18 cellular contexts compared by ENCODE assay signal in genomic region chr3:72475258-72476138, GRCh38. TPM values are rescaled to one million over a fixed set of nuclear protein-coding genes. Genes with fewer than 3 reads are reported as not detected.
A peak's percentile ranks its signal among the peaks of the same experiment; 100 is the strongest.
DNase-seq lines count a peak whose midpoint lies in the region; ATAC-seq, FAIRE-seq and TF ChIP-seq lines count a peak whose summit lies in the region.
"Had no signal": no experiment of that assay in that cellular context is flagged by ENCODE, and none has a peak within 500 bp of the region (broad histone marks: within the 10 kb centered on the region; RNA-seq: fewer than 3 reads in every experiment).

No MANE protein-coding gene starts in this region.

- BruUV-seq in A673 (replicated peaks; lab: Mats Ljungman, UMichigan): no TSS peak

- intact Hi-C loops in A673 (cut with micrococcal nuclease; ENCODE audit: unreplicated experiment): no loop called here

- peaks cover 0 to 14% (median 12%) of the 10 kb centered on the region in 4 donors for H3K4me1 ChIP-seq in liver (ENCODE audit: control insufficient read depth in 4 of 4, insufficient read depth in 4 of 4, low read length in 3 of 4)
- no peaks in the 10 kb centered on the region for H3K4me1 ChIP-seq in A673 (ENCODE audit: insufficient read depth, low read length, poor library complexity, severe bottlenecking)
- H3K4me1 ChIP-seq: right atrium auricular region had no signal

- DNase-seq in GM12892 (ENCODE audit: insufficient read length) (no peak), SKM-1 (lab: John Stamatoyannopoulos, UW; ENCODE audit: unreplicated experiment) (peak; percentile 21), A673 (ENCODE audit: low spot score) (no peak), glomerular visceral epithelial cell (ENCODE audit: extremely low spot score) (no peak), H54 (ENCODE audit: insufficient read length, low spot score) (no peak)
- DNase-seq: anterior cingulate cortex, BE2C, endodermal cell, hypothalamus, IMR-90, left cardiac atrium, NCI-H1105 treated with DMSO at 0.1 percent for 48 hours, NCI-H748 treated with DMSO at 0.1 percent for 48 hours had no signal

- H3K36me3 ChIP-seq in liver (ENCODE audit: control insufficient read depth in 4 of 4, insufficient read depth in 3 of 4, low read depth in 1 of 4, low read length in 3 of 4) (no peaks in the 10 kb centered on the region), A673 (ENCODE audit: insufficient read depth, low read length, poor library complexity, severe bottlenecking) (no peaks in the 10 kb centered on the region)
- H3K36me3 ChIP-seq: BE2C, right atrium auricular region had no signal

- H3K27ac ChIP-seq in liver (ENCODE audit: low read depth in 1 of 2, low read length in 2 of 2) (peak overlapping the region; percentile 48 to 60), A673 (ENCODE audit: low read depth, low read length, poor library complexity, severe bottlenecking) (no peak overlapping the region)
- H3K27ac ChIP-seq: right atrium auricular region had no signal

- CTCF ChIA-PET in A673 (lab: Charles Lee): no interaction called here

- H3K27me3 ChIP-seq in liver (ENCODE audit: control insufficient read depth in 4 of 4, insufficient read depth in 4 of 4, low read length in 3 of 4) (no peaks in the 10 kb centered on the region), A673 (replicated peaks; ENCODE audit: insufficient read depth, low read depth, low read length, poor library complexity) (no peaks in the 10 kb centered on the region)
- H3K27me3 ChIP-seq: BE2C, right atrium auricular region had no signal

- H3K4me3 ChIP-seq in liver (ENCODE audit: low read depth in 1 of 3, low read length in 3 of 3) (no peak overlapping the region), A673 (ENCODE audit: low read depth, low read length, poor library complexity, severe bottlenecking) (no peak overlapping the region)
- H3K4me3 ChIP-seq: right atrium auricular region had no signal

- H3K9me3 ChIP-seq in liver (ENCODE audit: control insufficient read depth in 4 of 4, low read length in 3 of 4): no peaks in the 10 kb centered on the region
- no peaks in the 10 kb centered on the region for H3K9me3 ChIP-seq in A673 (ENCODE audit: low read depth, low read length, poor library complexity, severe bottlenecking)
- H3K9me3 ChIP-seq: BE2C, right atrium auricular region had no signal

- TF ChIP-seq CTCF in liver (IDR thresholded peaks at IDR 0.05; ENCODE audit: low read depth, low read length, missing input control) (no peak), A673 (conservative IDR thresholded peaks at IDR 0.05; ENCODE audit: low read depth, low read length) (no peak)

- peak; percentile 48 for FAIRE-seq in GM12892 (lab: Jason Lieb, UNC)
- FAIRE-seq in H54 (lab: Jason Lieb, UNC): no peak
- FAIRE-seq: D721Med had no signal

- 54% methylated on average over 8 of the region's 8 CpGs for WGBS in liver

- peak; percentile 14 to 41 for TF ChIP-seq RAD21 in liver (IDR thresholded peaks at IDR 0.05)

- H3K9ac ChIP-seq in liver (ENCODE audit: low read depth in 1 of 2, low read length in 2 of 2): peak overlapping the region in 1 of 2 donors; percentile 43

- TF ChIP-seq POLR2A in GM12892 (IDR thresholded peaks at IDR 0.05; ENCODE audit: low read depth, low read length) (no peak), H54 (IDR thresholded peaks at IDR 0.05; ENCODE audit: low read depth, low read length) (no peak)

- POLR2A ChIA-PET in A673 (lab: Charles Lee; ENCODE audit: low non-redundant PET): no interaction called here

- peak; percentile 43 for ATAC-seq in HG03280 (IDR thresholded peaks at IDR 0.05; ENCODE audit: unreplicated experiment)
- ATAC-seq: left cardiac atrium, WTC11 had no signal

TF ChIP-seq in liver, 16 proteins besides CTCF, POLR2A, EP300 and RAD21:
- TF ChIP-seq FOXA2 (IDR thresholded peaks at IDR 0.05) (peak; percentile 59), FOXA1 (IDR thresholded peaks at IDR 0.05) (no peak), RXRA (IDR thresholded peaks at IDR 0.05) (peak; percentile 10 to 52), HNF4A (conservative IDR thresholded peaks at IDR 0.05) (peak; percentile 68 to 80), SP1 (IDR thresholded peaks at IDR 0.05) (peak; percentile 71), TAF1 (conservative IDR thresholded peaks at IDR 0.05) (no peak), YY1 (IDR thresholded peaks at IDR 0.05) (peak; percentile 47)
- TF ChIP-seq, protein P1, sequence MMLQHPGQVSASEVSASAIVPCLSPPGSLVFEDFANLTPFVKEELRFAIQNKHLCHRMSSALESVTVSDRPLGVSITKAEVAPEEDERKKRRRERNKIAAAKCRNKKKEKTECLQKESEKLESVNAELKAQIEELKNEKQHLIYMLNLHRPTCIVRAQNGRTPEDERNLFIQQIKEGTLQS (IDR thresholded peaks at IDR 0.05): peak; percentile 29

RNA-seq across cellular contexts. Expression of gene RYBP, which starts 29.1 kb away (rescaled TPM):
- 10.9 TPM for polyA plus RNA-seq in GM12892 (2012; ENCODE audit: missing spikeins)
- total RNA-seq in liver: 10 to 100 TPM in 1 of 2 donors, 1 to 10 TPM in 1; 6.4 to 14.8 TPM
- polyA plus RNA-seq in liver: 1 to 10 TPM; 3.1 to 3.3 TPM
- 6.7 and 7.5 TPM in 2 replicates for total RNA-seq in A673 (2021)
